ENCODE assay signal across 1 cellular context in genomic region chr3:128112406-128112968, GRCh38.
TF ChIP-seq lines count a peak whose summit lies in the region.

No MANE protein-coding gene starts in this region.

TF ChIP-seq in HEK293, 187 proteins besides CTCF, POLR2A, EP300 and RAD21 (continued from another document and continues in another):
- TF ChIP-seq INSM2 (tag by site-specific recombination; IDR thresholded peaks at IDR 0.05) = peak; percentile 25; the same call in 1 of the 2 replicates
- no peak for TF ChIP-seq SETDB1 (IDR thresholded peaks at IDR 0.05; ENCODE audit: insufficient read length, low read length)
- TF ChIP-seq ZNF548 (tag by site-specific recombination; IDR thresholded peaks at IDR 0.05) = no peak
- TF ChIP-seq ZNF138 (tag by site-specific recombination; IDR thresholded peaks at IDR 0.05; ENCODE audit: borderline replicate concordance) = no peak
- TF ChIP-seq ZNF707 (tag by site-specific recombination; IDR thresholded peaks at IDR 0.05) = no peak
- no peak for TF ChIP-seq ZNF112 (tag by site-specific recombination; IDR thresholded peaks at IDR 0.05)
- TF ChIP-seq ZXDB (tag by site-specific recombination; IDR thresholded peaks at IDR 0.05) = peak; percentile 60
- no peak for TF ChIP-seq ZBTB48 (tag by site-specific recombination; IDR thresholded peaks at IDR 0.05)
- TF ChIP-seq BCL11B (tag by site-specific recombination; IDR thresholded peaks at IDR 0.05; ENCODE audit: low read depth) = no peak
- TF ChIP-seq ZNF132 (tag by site-specific recombination; IDR thresholded peaks at IDR 0.05; ENCODE audit: borderline replicate concordance) = no peak
- TF ChIP-seq PRDM10 (tag by site-specific recombination; IDR thresholded peaks at IDR 0.05) = 0 out of 2 replicates have a peak, but pooled peaks have one; percentile 18
- no peak for TF ChIP-seq KLF8 (tag by site-specific recombination; IDR thresholded peaks at IDR 0.05)
- TF ChIP-seq SP7 (tag by site-specific recombination; IDR thresholded peaks at IDR 0.05) = no peak
- no peak for TF ChIP-seq GLIS2 (tag by site-specific recombination; IDR thresholded peaks at IDR 0.05)
- TF ChIP-seq ZNF561 (tag by site-specific recombination; IDR thresholded peaks at IDR 0.05; ENCODE audit: borderline replicate concordance) = no peak
- no peak for TF ChIP-seq PRDM4 (tag by site-specific recombination; IDR thresholded peaks at IDR 0.05)
- TF ChIP-seq ZNF426 (tag by site-specific recombination; IDR thresholded peaks at IDR 0.05) = no peak
- TF ChIP-seq ZNF600 (tag by site-specific recombination; IDR thresholded peaks at IDR 0.05) = no peak
- peak; percentile 44 for TF ChIP-seq FEZF1 (tag by site-specific recombination; IDR thresholded peaks at IDR 0.05)
- peak; percentile 51; the same call in 1 of the 2 replicates for TF ChIP-seq ZNF692 (tag by site-specific recombination; IDR thresholded peaks at IDR 0.05)
- TF ChIP-seq SALL2 (tag by site-specific recombination; IDR thresholded peaks at IDR 0.05; ENCODE audit: borderline replicate concordance) = no peak
- no peak for TF ChIP-seq ZNF202 (tag by site-specific recombination; IDR thresholded peaks at IDR 0.05; ENCODE audit: borderline replicate concordance)
- TF ChIP-seq ZNF121 (tag by site-specific recombination; IDR thresholded peaks at IDR 0.05) = no peak
- TF ChIP-seq ZNF155 (tag by site-specific recombination; IDR thresholded peaks at IDR 0.05) = no peak
- TF ChIP-seq ZNF114 (tag by site-specific recombination; IDR thresholded peaks at IDR 0.05) = no peak
- TF ChIP-seq ZNF629 (tag by site-specific recombination; IDR thresholded peaks at IDR 0.05) = peak; percentile 54; the same call in 1 of the 2 replicates
- TF ChIP-seq ZNF394 (tag by site-specific recombination; IDR thresholded peaks at IDR 0.05; ENCODE audit: borderline replicate concordance) = no peak; the same call in 1 of the 2 replicates
- no peak for TF ChIP-seq ZNF16 (tag by site-specific recombination; IDR thresholded peaks at IDR 0.05; ENCODE audit: low read depth)
- peak; percentile 74 for TF ChIP-seq PRDM6 (tag by site-specific recombination; IDR thresholded peaks at IDR 0.05)
- TF ChIP-seq ZFHX2 (tag by site-specific recombination; conservative IDR thresholded peaks at IDR 0.05) = no peak
- no peak for TF ChIP-seq ZNF133 (tag by site-specific recombination; IDR thresholded peaks at IDR 0.05)
- no peak for TF ChIP-seq ZNF529 (tag by site-specific recombination; IDR thresholded peaks at IDR 0.05; ENCODE audit: insufficient replicate concordance)
- no peak for TF ChIP-seq ZNF324 (tag by site-specific recombination; IDR thresholded peaks at IDR 0.05)
- no peak for TF ChIP-seq ZNF449 (tag by site-specific recombination; IDR thresholded peaks at IDR 0.05)
- no peak for TF ChIP-seq ZSCAN18 (tag by site-specific recombination; IDR thresholded peaks at IDR 0.05)
- no peak for TF ChIP-seq ZNF404 (tag by site-specific recombination; IDR thresholded peaks at IDR 0.05)
- no peak for TF ChIP-seq ZNF596 (tag by site-specific recombination; IDR thresholded peaks at IDR 0.05)
- 0 out of 2 replicates have a peak, but pooled peaks have one; percentile 23 for TF ChIP-seq OSR2 (tag by site-specific recombination; IDR thresholded peaks at IDR 0.05)
- no peak for TF ChIP-seq HIC1 (tag by site-specific recombination; IDR thresholded peaks at IDR 0.05)
- no peak for TF ChIP-seq ZNF302 (tag by site-specific recombination; IDR thresholded peaks at IDR 0.05; ENCODE audit: low read depth)
- no peak for TF ChIP-seq BCL11A (tag by site-specific recombination; IDR thresholded peaks at IDR 0.05; ENCODE audit: low read depth)
- TF ChIP-seq MZF1 (tag by site-specific recombination; IDR thresholded peaks at IDR 0.05; ENCODE audit: borderline replicate concordance) = no peak
- TF ChIP-seq ZNF704 (tag by site-specific recombination; IDR thresholded peaks at IDR 0.05) = no peak
